In genomic region chr7:20798081-20798693, GRCh38 we compare ENCODE assay signal across 8 cellular contexts. TPM values are rescaled to one million over a fixed set of nuclear protein-coding genes. Genes with fewer than 3 reads are reported as not detected.
DNase-seq lines count a peak whose midpoint lies in the region; ATAC-seq, FAIRE-seq and TF ChIP-seq lines count a peak whose summit lies in the region.

No MANE protein-coding gene starts in this region.

- peaks cover 2% of the 10 kb centered on the region for H3K36me3 Mint-ChIP-seq in activated CD8-positive, alpha-beta T cell treated with anti-CD3 and anti-CD28 coated beads, Interleukin-2, amount 10 ng/mL, durations not matched to agents 7 days and 5 days (ENCODE audit: low read depth)
- no peaks in the 10 kb centered on the region for H3K36me3 Mint-ChIP-seq in chondrocyte (ENCODE audit: low read depth)

- H3K4me1 ChIP-seq in right atrium auricular region (peaks cover 0 to 17% of the 10 kb centered on the region in 2 donors), small intestine (ENCODE audit: control insufficient read depth in 2 of 2, insufficient read depth in 1 of 2, low read depth in 1 of 2, low read length in 1 of 2) (peaks cover 5 to 9% of the 10 kb centered on the region in 2 donors)

- no peak overlapping the region for H3K27ac ChIP-seq in right atrium auricular region
- no peak overlapping the region for H3K27ac ChIP-seq in small intestine (ENCODE audit: low read depth in 1 of 2, low read length in 1 of 2)

- H3K27me3 Mint-ChIP-seq in activated CD8-positive, alpha-beta T cell treated with anti-CD3 and anti-CD28 coated beads, Interleukin-2, amount 10 ng/mL, durations not matched to agents 7 days and 5 days (ENCODE audit: low read depth): peaks cover 53% of the 10 kb centered on the region
- peaks cover 54% of the 10 kb centered on the region for H3K27me3 Mint-ChIP-seq in chondrocyte (ENCODE audit: low read depth)

- CTCF ChIA-PET in activated CD8-positive, alpha-beta T cell treated with anti-CD3 and anti-CD28 coated beads, Interleukin-2, amount 10 ng/mL, durations not matched to agents 7 days and 5 days (lab: Charles Lee): no interaction called here

- H3K27me3 ChIP-seq in right atrium auricular region: peaks cover 37 to 46% of the 10 kb centered on the region in 2 donors
- H3K27me3 ChIP-seq in small intestine (ENCODE audit: control insufficient read depth in 2 of 2, insufficient read depth in 2 of 2, low read length in 2 of 2): peaks cover 4 to 34% of the 10 kb centered on the region in 2 donors

- peaks cover 14% of the 10 kb centered on the region for H3K4me1 Mint-ChIP-seq in activated CD8-positive, alpha-beta T cell treated with anti-CD3 and anti-CD28 coated beads, Interleukin-2, amount 10 ng/mL, durations not matched to agents 7 days and 5 days (ENCODE audit: low read depth)
- peaks cover 13% of the 10 kb centered on the region for H3K4me1 Mint-ChIP-seq in chondrocyte (ENCODE audit: low read depth)

- POLR2A ChIA-PET in activated CD8-positive, alpha-beta T cell treated with anti-CD3 and anti-CD28 coated beads, Interleukin-2, amount 10 ng/mL, durations not matched to agents 7 days and 5 days (lab: Charles Lee): no interaction called here

- H3K9me3 Mint-ChIP-seq in activated CD8-positive, alpha-beta T cell treated with anti-CD3 and anti-CD28 coated beads, Interleukin-2, amount 10 ng/mL, durations not matched to agents 7 days and 5 days (ENCODE audit: insufficient read depth): no peaks in the 10 kb centered on the region
- no peaks in the 10 kb centered on the region for H3K9me3 Mint-ChIP-seq in chondrocyte (ENCODE audit: low read depth)

- H3K4me3 Mint-ChIP-seq in activated CD8-positive, alpha-beta T cell treated with anti-CD3 and anti-CD28 coated beads, Interleukin-2, amount 10 ng/mL, durations not matched to agents 7 days and 5 days: no peak overlapping the region
- H3K4me3 Mint-ChIP-seq in chondrocyte (ENCODE audit: unreplicated experiment): no peak overlapping the region

- peak overlapping the region; percentile 38 for H3K4me3 ChIP-seq in AG10803 (ENCODE audit: low read length)
- peak overlapping the region; percentile 37 to 49 for H3K4me3 ChIP-seq in right atrium auricular region
- H3K4me3 ChIP-seq in small intestine (ENCODE audit: low read depth in 1 of 2, low read length in 2 of 2): peak overlapping the region; percentile 40 to 63

- DNase-seq in AG10803 (ENCODE audit: low read depth) (peak; percentile 10), NCI-H146 treated with DMSO at 0.1 percent for 48 hours (lab: John Stamatoyannopoulos, UW; ENCODE audit: unreplicated experiment) (peak; percentile 76), right atrium auricular region (ENCODE audit: low spot score) (no peak), small intestine (peak; percentile 50), chondrocyte (ENCODE audit: low spot score) (no peak)
- DNase-seq in activated CD8-positive, alpha-beta T cell treated with anti-CD3 and anti-CD28 coated beads, Interleukin-2, amount 10 ng/mL, durations not matched to agents 7 days and 5 days: peak; percentile 31

- WGBS in small intestine, 3 donors: 1% methylated on average over 25 to 77 of the region's 77 CpGs

- H3K27ac Mint-ChIP-seq in activated CD8-positive, alpha-beta T cell treated with anti-CD3 and anti-CD28 coated beads, Interleukin-2, amount 10 ng/mL, durations not matched to agents 7 days and 5 days: no peak overlapping the region
- no peak overlapping the region for H3K27ac Mint-ChIP-seq in chondrocyte (ENCODE audit: unreplicated experiment)

- H3K9me3 ChIP-seq in right atrium auricular region (no peaks in the 10 kb centered on the region), small intestine (ENCODE audit: control insufficient read depth, low read depth) (peaks cover under 1% of the 10 kb centered on the region)

- no peak for FAIRE-seq in small intestine (lab: Jason Lieb, UNC)

- H3K36me3 ChIP-seq in right atrium auricular region (no peaks in the 10 kb centered on the region), small intestine (ENCODE audit: control insufficient read depth in 2 of 2, insufficient read depth in 2 of 2, low read length in 2 of 2) (no peaks in the 10 kb centered on the region)

- ATAC-seq in GM18511 (IDR thresholded peaks at IDR 0.05; ENCODE audit: unreplicated experiment) (peak; percentile 84), HG02870 (IDR thresholded peaks at IDR 0.05; ENCODE audit: unreplicated experiment) (peak; percentile 86)
- ATAC-seq in activated CD8-positive, alpha-beta T cell treated with anti-CD3 and anti-CD28 coated beads, Interleukin-2, amount 10 ng/mL, durations not matched to agents 7 days and 5 days: peak; percentile 85

- no peak for TF ChIP-seq CTCF in AG10803 (conservative IDR thresholded peaks at IDR 0.05; ENCODE audit: low read length)
- TF ChIP-seq CTCF in right atrium auricular region (IDR thresholded peaks at IDR 0.05): no peak
- no peak for TF ChIP-seq CTCF in chondrocyte (IDR thresholded peaks at IDR 0.05)

RNA-seq across cellular contexts. Expression of gene SP8, which starts 11.5 kb away (rescaled TPM):
- total RNA-seq in activated CD8-positive, alpha-beta T cell treated with anti-CD3 and anti-CD28 coated beads, Interleukin-2, amount 10 ng/mL, durations not matched to agents 7 days and 5 days: not detected
- total RNA-seq in right atrium auricular region: not detected
- not detected for polyA plus RNA-seq in small intestine
- not detected in 3 replicates for total RNA-seq in chondrocyte

Comparison
In these comparisons a context has a peak if more than half of its experiments do, and no peak if none do; other contexts are left out.
1. DNase-seq: peak in AG10803 (single experiment), NCI-H146 treated with DMSO at 0.1 percent for 48 hours (single experiment), activated CD8-positive, alpha-beta T cell treated with anti-CD3 and anti-CD28 coated beads, Interleukin-2, amount 10 ng/mL, durations not matched to agents 7 days and 5 days (single experiment) and small intestine (single experiment); none in right atrium auricular region (single experiment) and chondrocyte (single experiment).
2. Peak in every context shown above with its lines, with median percentiles within 50 percentile points of each other: H3K4me3 ChIP-seq and ATAC-seq.